19 cellular contexts compared by ENCODE assay signal in genomic region chr22:19800306-19800705, GRCh38. TPM values are rescaled to one million over a fixed set of nuclear protein-coding genes. Genes with fewer than 3 reads are reported as not detected.
A peak's percentile ranks its signal among the peaks of the same experiment; 100 is the strongest.
DNase-seq lines count a peak whose midpoint lies in the region; ATAC-seq and TF ChIP-seq lines count a peak whose summit lies in the region.
"Had no signal": no experiment of that assay in that cellular context is flagged by ENCODE, and none has a peak within 500 bp of the region (broad histone marks: within the 10 kb centered on the region; RNA-seq: fewer than 3 reads in every experiment).

No MANE protein-coding gene starts in this region.

- no peaks in the 10 kb centered on the region for H3K27me3 ChIP-seq in SK-N-SH (ENCODE audit: insufficient read depth)
- H3K27me3 ChIP-seq in osteoblast (ENCODE audit: insufficient read depth, low read length), result no peaks in the 10 kb centered on the region
- H3K27me3 ChIP-seq: BLaER1 treated with 17β-estradiol and CSF1 and Interleukin-3, amounts not matched to agents 10 nM and 100 nM; Peyer's patch had no signal

- no peaks in the 10 kb centered on the region for H4K20me1 ChIP-seq in SK-N-SH (ENCODE audit: insufficient read depth)
- peaks cover 2% of the 10 kb centered on the region for H4K20me1 ChIP-seq in osteoblast (ENCODE audit: insufficient read depth, low read length)

- CTCF ChIA-PET in SK-N-SH (lab: Yijun Ruan, JAX), result interaction anchor here (0.5 to 2.4 kb wide), 18 partner anchors 7 to 284 kb away, joined by 3 to 13 read pairs (median 4); no protein-coding TSS in a partner anchor

- no peaks in the 10 kb centered on the region for H3F3A ChIP-seq in SK-N-SH (replicated peaks; ENCODE audit: insufficient read depth)

- ATAC-seq in SK-N-SH treated with all-trans-retinoic acid at 6 μM for 48 hours, result no peak
- ATAC-seq: CD8-positive, alpha-beta T cell had no signal

- H3K79me2 ChIP-seq in SK-N-SH (ENCODE audit: insufficient read depth), result no peaks in the 10 kb centered on the region
- H3K79me2 ChIP-seq in osteoblast (ENCODE audit: insufficient read depth, low read length), result no peaks in the 10 kb centered on the region

- H3K9me2 ChIP-seq in SK-N-SH, result no peaks in the 10 kb centered on the region

- TF ChIP-seq RAD21 in SK-N-SH (IDR thresholded peaks at IDR 0.05; ENCODE audit: low read length), result no peak

- no peak overlapping the region for H2AFZ ChIP-seq in SK-N-SH (ENCODE audit: low read depth)
- no peak overlapping the region for H2AFZ ChIP-seq in osteoblast (ENCODE audit: low read length)

- H3K27me3 Mint-ChIP-seq in HFFc6 (ENCODE audit: insufficient read depth) (peaks cover 2% of the 10 kb centered on the region), chondrocyte (ENCODE audit: low read depth) (no peaks in the 10 kb centered on the region)
- H3K27me3 Mint-ChIP-seq: IgD-negative memory B cell had no signal

- H3K4me3 ChIP-seq in SK-N-SH (ENCODE audit: low read depth in 2 of 2, low read length in 1 of 2) (no peak overlapping the region), osteoblast (ENCODE audit: insufficient read depth, low read length) (no peak overlapping the region)
- H3K4me3 ChIP-seq: BLaER1 treated with 17β-estradiol and CSF1 and Interleukin-3, amounts not matched to agents 10 nM and 100 nM; Peyer's patch had no signal

- H3K4me2 ChIP-seq in SK-N-SH (peak overlapping the region; percentile 64; the same call in 1 of the 2 replicates), osteoblast (ENCODE audit: insufficient read depth, low read length) (no peak overlapping the region)
- H3K4me2 ChIP-seq: BLaER1 treated with 17β-estradiol and CSF1 and Interleukin-3, amounts not matched to agents 10 nM and 100 nM had no signal

- H3K4me3 Mint-ChIP-seq in HFFc6 (no peak overlapping the region), chondrocyte (ENCODE audit: unreplicated experiment) (no peak overlapping the region)
- H3K4me3 Mint-ChIP-seq: CD8-positive, alpha-beta T cell; IgD-negative memory B cell had no signal

- H3K9ac ChIP-seq in SK-N-SH, result no peak overlapping the region
- H3K9ac ChIP-seq: BLaER1 treated with 17β-estradiol and CSF1 and Interleukin-3, amounts not matched to agents 10 nM and 100 nM had no signal

- H3K27ac Mint-ChIP-seq in HFFc6, result peak overlapping the region; percentile 68
- no peak overlapping the region for H3K27ac Mint-ChIP-seq in chondrocyte (ENCODE audit: unreplicated experiment)
- H3K27ac Mint-ChIP-seq: CD8-positive, alpha-beta T cell; IgD-negative memory B cell had no signal

- POLR2A ChIA-PET in SK-N-SH (lab: Yijun Ruan, JAX), result interaction anchor here (1.2 kb wide), 1 partner anchor 92 kb away, joined by 3 read pairs; no protein-coding TSS in a partner anchor

- DNase-seq in SK-N-SH (no peak), HFFc6 (no peak), chondrocyte (ENCODE audit: low spot score) (peak; percentile 62), osteoblast (ENCODE audit: insufficient read length, low spot score, missing footprints) (peak; percentile 58), NCI-H1436 (lab: John Stamatoyannopoulos, UW) (no peak)
- DNase-seq in activated CD4-positive, alpha-beta T cell treated with anti-CD3 and anti-CD28 coated beads for 1 hour, result no peak
- no peak for DNase-seq in activated CD8-positive, alpha-beta memory T cell treated with anti-CD3 and anti-CD28 coated beads for 24 hours
- DNase-seq: CD8-positive, alpha-beta T cell; DND-41; Karpas-422; NCI-H1694 treated with DMSO at 0.1 percent for 48 hours; NCI-H2081 treated with DMSO at 0.1 percent for 48 hours; NCI-H2171 treated with DMSO at 0.1 percent for 48 hours; NCI-H524 treated with DMSO at 0.1 percent for 48 hours; Peyer's patch had no signal

- no peak for TF ChIP-seq EP300 in SK-N-SH (IDR thresholded peaks at IDR 0.05; ENCODE audit: borderline replicate concordance in 1 of 2, low read depth in 1 of 2, low read length in 1 of 2)

- H3K4me1 ChIP-seq in SK-N-SH (ENCODE audit: control insufficient read depth in 1 of 2, insufficient read depth in 2 of 2, low read depth in 1 of 2, low read length in 1 of 2), result peaks cover 17 to 73% of the 10 kb centered on the region in 2 experiments; a peak in 3 of 4 replicates
- H3K4me1 ChIP-seq in osteoblast (ENCODE audit: insufficient read depth, low read length), result peaks cover 9% of the 10 kb centered on the region
- H3K4me1 ChIP-seq: Peyer's patch had no signal

- H3K4me1 Mint-ChIP-seq in HFFc6 (ENCODE audit: low read depth) (peaks cover 29% of the 10 kb centered on the region), chondrocyte (ENCODE audit: low read depth) (peaks cover 9% of the 10 kb centered on the region)
- H3K4me1 Mint-ChIP-seq: IgD-negative memory B cell had no signal

- H3K27ac ChIP-seq in SK-N-SH (ENCODE audit: low read depth in 2 of 2, low read length in 1 of 2), result peak overlapping the region in 1 of 2 experiments; percentile 84; a peak in 2 of 4 replicates
- no peak overlapping the region for H3K27ac ChIP-seq in osteoblast (ENCODE audit: low read depth, low read length)
- H3K27ac ChIP-seq: 22Rv1; BLaER1 treated with 17β-estradiol and CSF1 and Interleukin-3, amounts not matched to agents 10 nM and 100 nM; Peyer's patch had no signal

- 80% methylated on average over 2 of the region's 8 CpGs for WGBS in SK-N-SH (ENCODE audit: low lambda C conversion rate)

- H3K36me3 Mint-ChIP-seq in HFFc6 (ENCODE audit: low read depth) (no peaks in the 10 kb centered on the region), chondrocyte (ENCODE audit: low read depth) (peaks cover 3% of the 10 kb centered on the region)

- TF ChIP-seq CTCF in SK-N-SH (IDR thresholded peaks at IDR 0.05), result no peak
- no peak for TF ChIP-seq CTCF in HFFc6 (IDR thresholded peaks at IDR 0.05)
- no peak for TF ChIP-seq CTCF in chondrocyte (IDR thresholded peaks at IDR 0.05)
- TF ChIP-seq CTCF in osteoblast (IDR thresholded peaks at IDR 0.05; ENCODE audit: extremely low read depth, low read depth, low read length), result no peak

- no peaks in the 10 kb centered on the region for H3K9me3 ChIP-seq in SK-N-SH
- H3K9me3 ChIP-seq in osteoblast (ENCODE audit: low read depth, low read length), result no peaks in the 10 kb centered on the region
- H3K9me3 ChIP-seq: BLaER1 treated with 17β-estradiol and CSF1 and Interleukin-3, amounts not matched to agents 10 nM and 100 nM; Peyer's patch had no signal

- H3K9me3 Mint-ChIP-seq in HFFc6, result no peaks in the 10 kb centered on the region
- no peaks in the 10 kb centered on the region for H3K9me3 Mint-ChIP-seq in chondrocyte (ENCODE audit: low read depth)
- H3K9me3 Mint-ChIP-seq: CD8-positive, alpha-beta T cell; IgD-negative memory B cell had no signal

- H3K36me3 ChIP-seq in SK-N-SH (replicated peaks in 1 of 2; ENCODE audit: control insufficient read depth in 1 of 2, insufficient read depth in 2 of 2, low read length in 1 of 2) (no peaks in the 10 kb centered on the region), osteoblast (ENCODE audit: insufficient read depth, low read length) (no peaks in the 10 kb centered on the region)
- H3K36me3 ChIP-seq: Peyer's patch had no signal

TF ChIP-seq in SK-N-SH, 30 proteins besides CTCF, POLR2A, EP300 and RAD21 (continues in another document):
- TF ChIP-seq IRF3 (IDR thresholded peaks at IDR 0.05; ENCODE audit: low read depth, low read length), result no peak

TF ChIP-seq in SK-N-SH treated with all-trans-retinoic acid at 6 μM for 48 hours, 23 proteins besides CTCF, POLR2A, EP300 and RAD21 (continues in another document):
- no peak for TF ChIP-seq POU6F1 (CRISPR knock-in tag; IDR thresholded peaks at IDR 0.05; ENCODE audit: borderline replicate concordance, low read depth)
- TF ChIP-seq BACH2 (CRISPR knock-in tag; IDR thresholded peaks at IDR 0.05; ENCODE audit: borderline replicate concordance), result no peak

RNA-seq across cellular contexts. Expression of gene TBX1, which starts 39.7 kb away (rescaled TPM):
- not detected in 2 replicates for polyA plus RNA-seq in SK-N-SH (2012; rRNA removed)
- 0.07 TPM in 1 of 2 replicates, not detected in the other for polyA plus RNA-seq in SK-N-SH (2012; cell fraction: cytosol; rRNA removed)
- polyA plus RNA-seq in SK-N-SH (2012; cell fraction: nucleus; rRNA removed), result 0.29 and 0.41 TPM in 2 replicates
- total RNA-seq in HFFc6 (2021; fragmentation: NEBNext Ultra II Directional; extraction: Animal tissue kit (Norgen Biotek cat#: 25700)), result 1 to 10 TPM in 1 of 6 experiments, under 1 TPM in 4, not detected in 1; 0.14 to 1.1 (median 0.73) TPM
- total RNA-seq in chondrocyte (0.28 to 20.8 TPM in 2 of 3 replicates, not detected in the other), osteoblast (under 0.01 TPM in 1 of 2 replicates, not detected in the other)
- total RNA-seq: CD8-positive, alpha-beta T cell had no signal
- polyA plus RNA-seq: IgD-negative memory B cell had no signal

RNA-seq across cellular contexts. Expression of gene GNB1L, which starts 54.4 kb away (rescaled TPM):
- polyA plus RNA-seq in SK-N-SH (2012; rRNA removed), result 3.2 and 5.9 TPM in 2 replicates
- 2.0 and 4.8 TPM in 2 replicates for polyA plus RNA-seq in SK-N-SH (2012; cell fraction: cytosol; rRNA removed)
- 7.7 and 10.0 TPM in 2 replicates for polyA plus RNA-seq in SK-N-SH (2012; cell fraction: nucleus; rRNA removed)
- total RNA-seq in HFFc6 (2021; fragmentation: NEBNext Ultra II Directional; extraction: Animal tissue kit (Norgen Biotek cat#: 25700)), result 1 to 10 TPM; 6.6 to 9.6 (median 7.6) TPM
- total RNA-seq in chondrocyte (4.9 to 5.3 TPM (median 5.0 TPM) in 3 replicates), osteoblast (4.0 and 5.6 TPM in 2 replicates)

RNA-seq across cellular contexts. Expression of gene RTL10, which starts 54.4 kb away (rescaled TPM):
- 7.8 and 8.0 TPM in 2 replicates for polyA plus RNA-seq in SK-N-SH (2012; rRNA removed)
- polyA plus RNA-seq in SK-N-SH (2012; cell fraction: cytosol; rRNA removed), result 3.0 and 4.0 TPM in 2 replicates
- polyA plus RNA-seq in SK-N-SH (2012; cell fraction: nucleus; rRNA removed), result 23.0 and 24.3 TPM in 2 replicates
- total RNA-seq in HFFc6 (2021; fragmentation: NEBNext Ultra II Directional; extraction: Animal tissue kit (Norgen Biotek cat#: 25700)), result 10 to 100 TPM; 17.4 to 22.7 (median 19.2) TPM
- total RNA-seq in chondrocyte (15.6 to 24.5 TPM (median 18.2 TPM) in 3 replicates), osteoblast (10.3 and 11.9 TPM in 2 replicates)

Comparison
In these comparisons a context has a peak if more than half of its experiments do, and no peak if none do; other contexts are left out.
1. DNase-seq: peak in chondrocyte (single experiment) and osteoblast (single experiment); none in SK-N-SH (single experiment), HFFc6 (single experiment), NCI-H1436 (single experiment), activated CD4-positive, alpha-beta T cell treated with anti-CD3 and anti-CD28 coated beads for 1 hour (single experiment) and activated CD8-positive, alpha-beta memory T cell treated with anti-CD3 and anti-CD28 coated beads for 24 hours (single experiment).